17 cellular contexts compared by ENCODE assay signal in the genomic region with DNA sequence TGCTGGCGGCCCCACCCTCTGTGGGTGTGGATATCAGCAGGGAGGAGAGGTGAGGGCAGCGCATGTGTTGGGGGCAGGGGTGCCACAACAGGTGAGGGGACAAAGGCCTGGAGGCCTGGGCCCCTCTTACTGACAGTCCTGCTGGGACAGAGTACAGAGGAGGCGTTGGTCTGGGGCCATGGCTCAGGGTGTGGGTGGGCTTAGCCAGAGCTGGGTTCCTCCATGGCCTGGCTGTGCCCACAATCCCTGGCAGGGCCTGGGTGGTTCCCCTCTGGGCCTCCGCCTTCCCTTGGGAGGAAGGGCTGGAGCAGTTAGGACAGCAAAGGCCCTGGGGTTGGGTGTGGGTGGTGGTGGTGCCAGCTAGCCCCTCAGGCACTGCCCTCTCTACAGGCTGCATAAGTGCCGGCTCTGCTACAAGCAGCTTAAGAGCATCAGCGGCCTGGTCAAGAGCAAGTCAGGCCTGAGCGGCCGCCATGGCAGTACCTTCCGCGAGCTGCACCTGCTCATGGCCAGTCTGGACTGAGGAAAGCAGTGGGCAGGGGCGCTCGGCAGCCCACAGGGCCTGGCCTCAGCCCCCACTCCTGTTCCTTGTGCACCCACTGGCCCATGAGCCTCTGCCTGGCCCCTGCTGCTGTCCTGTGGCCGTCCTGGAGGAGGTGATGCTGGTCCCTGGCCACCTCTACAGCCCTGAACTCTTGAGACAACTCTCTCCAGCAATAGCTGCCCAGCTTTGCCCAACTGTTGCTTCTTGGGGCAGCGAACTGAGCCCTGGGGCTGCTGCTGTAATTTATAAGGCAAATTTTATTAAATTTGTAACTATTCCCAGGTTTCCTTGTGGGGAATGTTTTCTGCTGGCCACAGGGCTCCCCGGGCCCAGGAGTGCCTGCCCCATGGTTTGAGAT. TPM values are rescaled to one million over a fixed set of nuclear protein-coding genes. Genes with fewer than 3 reads are reported as not detected.
DNase-seq lines count a peak whose midpoint lies in the region; ATAC-seq and TF ChIP-seq lines count a peak whose summit lies in the region.
"Had no signal": no experiment of that assay in that cellular context is flagged by ENCODE, and none has a peak within 500 bp of the region (broad histone marks: within the 10 kb centered on the region; RNA-seq: fewer than 3 reads in every experiment).

No MANE protein-coding gene starts in this region.

- no peak for TF ChIP-seq CTCF in GM23338 (conservative IDR thresholded peaks at IDR 0.05; ENCODE audit: low read depth in 2 of 2)

- H3K9me3 ChIP-seq in SK-N-MC (ENCODE audit: low read depth, low read length) (no peaks in the 10 kb centered on the region), trophoblast cell (ENCODE audit: insufficient read depth, low read depth, low read length) (peaks cover 2% of the 10 kb centered on the region)
- H3K9me3 ChIP-seq: gastroesophageal sphincter, MG63, pancreas had no signal

- no peak overlapping the region for H3K4me3 Mint-ChIP-seq in GM23338
- H3K4me3 Mint-ChIP-seq: activated naive CD8-positive, alpha-beta T cell treated with anti-CD3 and anti-CD28 coated beads for 36 hours; CD8-positive, alpha-beta memory T cell; dendritic cell treated with granulocyte-macrophage colony-stimulating factor and Interleukin-4, amounts not matched to agents 40 ng/mL and 50 ng/mL, for 4 days had no signal

- H3K27ac Mint-ChIP-seq in GM23338: peak overlapping the region; percentile 43
- H3K27ac Mint-ChIP-seq: activated naive CD8-positive, alpha-beta T cell treated with anti-CD3 and anti-CD28 coated beads for 36 hours; dendritic cell treated with granulocyte-macrophage colony-stimulating factor and Interleukin-4, amounts not matched to agents 40 ng/mL and 50 ng/mL, for 4 days had no signal

- H3K9me3 Mint-ChIP-seq in GM23338: no peaks in the 10 kb centered on the region
- H3K9me3 Mint-ChIP-seq: activated naive CD8-positive, alpha-beta T cell treated with anti-CD3 and anti-CD28 coated beads for 36 hours; CD8-positive, alpha-beta memory T cell; dendritic cell treated with granulocyte-macrophage colony-stimulating factor and Interleukin-4, amounts not matched to agents 40 ng/mL and 50 ng/mL, for 4 days had no signal

- no peak overlapping the region for H2AK5ac ChIP-seq in trophoblast cell (ENCODE audit: low read length)

- no peak overlapping the region for H2BK120ac ChIP-seq in trophoblast cell (ENCODE audit: insufficient read depth, low read length, poor library complexity)

- no peak overlapping the region for H2BK12ac ChIP-seq in trophoblast cell (ENCODE audit: low read length)

- H3K9me2 ChIP-seq in GM23338 (ENCODE audit: insufficient read depth): no peaks in the 10 kb centered on the region

- H3K4ac ChIP-seq in trophoblast cell (ENCODE audit: low read depth, low read length): no peak overlapping the region

- no peak overlapping the region for H2BK5ac ChIP-seq in trophoblast cell (ENCODE audit: low read depth, low read length, poor library complexity)

- H2AFZ ChIP-seq in GM23338 (no peak overlapping the region), trophoblast cell (ENCODE audit: insufficient read depth, low read length, poor library complexity) (no peak overlapping the region)

- H3K36me3 Mint-ChIP-seq in GM23338 (ENCODE audit: low read depth): peaks cover 24% of the 10 kb centered on the region

- H4K8ac ChIP-seq in trophoblast cell (ENCODE audit: low read depth, low read length): no peak overlapping the region

- H3K18ac ChIP-seq in trophoblast cell (ENCODE audit: low read length): no peak overlapping the region

- H3K79me2 ChIP-seq in GM23338 (replicated peaks; ENCODE audit: insufficient read depth): no peaks in the 10 kb centered on the region
- no peaks in the 10 kb centered on the region for H3K79me2 ChIP-seq in trophoblast cell (ENCODE audit: control insufficient read depth, insufficient read depth, low read length, poor library complexity)

- no peaks in the 10 kb centered on the region for H3K36me3 ChIP-seq in GM23338 (ENCODE audit: insufficient read depth)
- peaks cover 4% of the 10 kb centered on the region; the same call in 1 of the 2 replicates for H3K36me3 ChIP-seq in SK-N-MC (ENCODE audit: insufficient read depth, low read length)
- peaks cover 54 to 57% of the 10 kb centered on the region in 2 experiments for H3K36me3 ChIP-seq in trophoblast cell (ENCODE audit: control insufficient read depth in 1 of 2, insufficient read depth in 2 of 2, low read length in 2 of 2)

- H3K23ac ChIP-seq in trophoblast cell (ENCODE audit: low read length): no peak overlapping the region

- H3K9ac ChIP-seq in SK-N-MC (ENCODE audit: insufficient read length): no peak overlapping the region
- H3K9ac ChIP-seq in trophoblast cell (ENCODE audit: low read length): no peak overlapping the region

- peaks cover 12% of the 10 kb centered on the region for H3K27me3 Mint-ChIP-seq in GM23338 (ENCODE audit: insufficient read depth, low read depth, poor library complexity)
- H3K27me3 Mint-ChIP-seq: activated naive CD8-positive, alpha-beta T cell treated with anti-CD3 and anti-CD28 coated beads for 36 hours; CD8-positive, alpha-beta memory T cell; dendritic cell treated with granulocyte-macrophage colony-stimulating factor and Interleukin-4, amounts not matched to agents 40 ng/mL and 50 ng/mL, for 4 days had no signal

- peaks cover 3% of the 10 kb centered on the region for H3K79me1 ChIP-seq in trophoblast cell (ENCODE audit: low read length)

- peak overlapping the region; percentile 26 for H4K12ac ChIP-seq in trophoblast cell (ENCODE audit: low read depth, low read length)

- H3F3A ChIP-seq in GM23338 (replicated peaks; ENCODE audit: low read depth): no peaks in the 10 kb centered on the region

- no peak overlapping the region for H3K14ac ChIP-seq in trophoblast cell (ENCODE audit: low read length)

- no peaks in the 10 kb centered on the region for H3K27me3 ChIP-seq in GM23338 (ENCODE audit: insufficient read depth)
- H3K27me3 ChIP-seq in trophoblast cell (ENCODE audit: insufficient read depth, low read length): no peaks in the 10 kb centered on the region
- H3K27me3 ChIP-seq: brain microvascular endothelial cell, gastroesophageal sphincter, MG63, pancreas had no signal

- no peaks in the 10 kb centered on the region for H4K20me1 ChIP-seq in GM23338 (replicated peaks; ENCODE audit: insufficient read depth)

- peaks cover 16% of the 10 kb centered on the region for H3K4me1 Mint-ChIP-seq in GM23338
- H3K4me1 Mint-ChIP-seq: activated naive CD8-positive, alpha-beta T cell treated with anti-CD3 and anti-CD28 coated beads for 36 hours had no signal

- no CpG with 5 or more reads among the region's 15 CpGs for WGBS in trophoblast cell (ENCODE audit: extremely low coverage, insufficient coverage, insufficient read length)

- H3K27ac ChIP-seq in GM23338 (ENCODE audit: low read depth) (no peak overlapping the region), SK-N-MC (peak overlapping the region; percentile 46; the same call in 1 of the 2 replicates), trophoblast cell (ENCODE audit: low read depth, low read length) (no peak overlapping the region)
- H3K27ac ChIP-seq: brain microvascular endothelial cell, epithelial cell of prostate had no signal

- H4K91ac ChIP-seq in trophoblast cell (ENCODE audit: low read depth, low read length): no peak overlapping the region

- H3K4me3 ChIP-seq in GM23338 (no peak overlapping the region), SK-N-MC (no peak overlapping the region), trophoblast cell (ENCODE audit: low read depth, low read length) (no peak overlapping the region)
- H3K4me3 ChIP-seq: gastroesophageal sphincter, MG63, pancreas had no signal

- peak; percentile 61 for DNase-seq in activated effector memory CD4-positive, alpha-beta T cell treated with anti-CD3 and anti-CD28 coated beads, Interleukin-2, amount 50 U/mL, for 16 hours
- DNase-seq in activated effector memory CD4-positive, alpha-beta T cell treated with Interleukin-2 at 50 U/mL for 16 hours: no peak
- DNase-seq in GM23338 (ENCODE audit: low spot score) (no peak), SK-N-MC (ENCODE audit: low read depth, low spot score) (no peak), trophoblast cell (no peak), NCI-H128 (lab: John Stamatoyannopoulos, UW; ENCODE audit: unreplicated experiment) (no peak)
- DNase-seq: NCI-H446 treated with DMSO at 0.1 percent for 48 hours had no signal

- no peaks in the 10 kb centered on the region; the same call in 1 of the 2 replicates for H3K4me1 ChIP-seq in GM23338 (ENCODE audit: insufficient read depth)
- peaks cover 23 to 27% of the 10 kb centered on the region in 2 experiments for H3K4me1 ChIP-seq in trophoblast cell (ENCODE audit: control insufficient read depth in 1 of 2, insufficient read depth in 2 of 2, low read length in 2 of 2)
- H3K4me1 ChIP-seq: pancreas had no signal

- H3K4me2 ChIP-seq in GM23338 (no peak overlapping the region), trophoblast cell (ENCODE audit: low read length) (no peak overlapping the region)

- ATAC-seq in GM23338: no peak
- ATAC-seq in GM21576 (IDR thresholded peaks at IDR 0.05; ENCODE audit: unreplicated experiment): no peak
- no peak for ATAC-seq in HG03135 (IDR thresholded peaks at IDR 0.05; ENCODE audit: unreplicated experiment)

RNA-seq across cellular contexts. Expression of gene KATNB1, which starts 21.1 kb away (rescaled TPM):
- total RNA-seq in GM23338 (2014; rRNA removed; shearing (Covaris generic)): 65.9 and 68.6 TPM in 2 replicates
- 28.3 and 31.4 TPM in 2 replicates for polyA plus RNA-seq in GM23338 (2016; fragmentation: Nextera tagmentation; extraction: Ambion mirVana)
- 7.0 and 7.9 TPM in 2 replicates for polyA plus RNA-seq in trophoblast cell (2013)

RNA-seq across cellular contexts. Expression of gene KIFC3, which starts 45.6 kb away (rescaled TPM):
- total RNA-seq in GM23338 (2014; rRNA removed; shearing (Covaris generic)): 11.5 and 12.5 TPM in 2 replicates
- polyA plus RNA-seq in GM23338 (2016; fragmentation: Nextera tagmentation; extraction: Ambion mirVana): 4.4 and 6.6 TPM in 2 replicates
- 14.9 and 15.9 TPM in 2 replicates for polyA plus RNA-seq in trophoblast cell (2013)
